ENCODE assay signal across 19 cellular contexts in the genomic region with DNA sequence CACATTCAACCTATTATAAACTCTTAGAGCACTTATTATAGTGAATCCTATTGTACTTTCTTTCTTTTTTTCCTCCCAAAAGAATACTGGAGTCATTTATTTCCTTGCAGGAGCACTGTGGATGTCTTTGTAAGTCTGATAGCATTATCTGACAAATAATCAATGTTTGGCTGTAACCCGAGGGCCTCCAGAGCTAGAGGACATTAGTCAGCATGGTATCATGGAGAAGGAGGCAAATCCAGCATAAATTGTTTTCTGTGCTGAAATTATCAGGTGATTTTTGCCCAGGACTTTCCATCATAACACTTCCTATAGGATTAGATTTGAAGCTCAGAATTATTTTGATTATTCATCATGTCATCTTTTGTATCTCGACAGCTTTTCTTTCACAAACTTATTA.
DNase-seq lines count a peak whose midpoint lies in the region; ATAC-seq, FAIRE-seq and TF ChIP-seq lines count a peak whose summit lies in the region.
"Had no signal": no experiment of that assay in that cellular context is flagged by ENCODE, and none has a peak within 500 bp of the region (broad histone marks: within the 10 kb centered on the region; RNA-seq: fewer than 3 reads in every experiment).

No MANE protein-coding gene starts in this region.

- H3K9ac ChIP-seq in mammary epithelial cell (ENCODE audit: insufficient read depth, low read length): no peak overlapping the region
- no peak overlapping the region for H3K9ac ChIP-seq in endothelial cell of umbilical vein (replicated peaks; ENCODE audit: extremely low read depth, insufficient read depth, low read length)
- H3K9ac ChIP-seq in neural progenitor cell: no peak overlapping the region

- no peak for ATAC-seq in left ventricle myocardium superior
- ATAC-seq in CD8-positive, alpha-beta T cell: no peak

- H3K27ac Mint-ChIP-seq in MCF 10A (ENCODE audit: low read depth, unreplicated experiment): no peak overlapping the region
- H3K27ac Mint-ChIP-seq in neural progenitor cell: peak overlapping the region; percentile 88
- no peak overlapping the region for H3K27ac Mint-ChIP-seq in activated naive CD8-positive, alpha-beta T cell treated with anti-CD3 and anti-CD28 coated beads for 36 hours
- H3K27ac Mint-ChIP-seq in CD8-positive, alpha-beta T cell: no peak overlapping the region
- H3K27ac Mint-ChIP-seq: CD4-positive, alpha-beta T cell had no signal

- no peaks in the 10 kb centered on the region for H3F3A ChIP-seq in neural progenitor cell (ENCODE audit: low read depth)

- H3K27me3 Mint-ChIP-seq in MCF 10A (ENCODE audit: insufficient read depth, unreplicated experiment) (no peaks in the 10 kb centered on the region), neural progenitor cell (ENCODE audit: insufficient read depth, low read depth) (peaks cover 3% of the 10 kb centered on the region)
- no peaks in the 10 kb centered on the region for H3K27me3 Mint-ChIP-seq in activated naive CD8-positive, alpha-beta T cell treated with anti-CD3 and anti-CD28 coated beads for 36 hours
- H3K27me3 Mint-ChIP-seq in CD8-positive, alpha-beta T cell (ENCODE audit: low read depth): no peaks in the 10 kb centered on the region
- H3K27me3 Mint-ChIP-seq: CD4-positive, alpha-beta T cell had no signal

- no peak for TF ChIP-seq POLR2A in endothelial cell of umbilical vein (IDR thresholded peaks at IDR 0.05; ENCODE audit: low read depth, low read length)

- CTCF ChIA-PET in mammary epithelial cell (lab: Charles Lee; ENCODE audit: low non-redundant PET) (no interaction called here), MCF 10A (lab: Yijun Ruan, JAX) (no interaction called here), endothelial cell of umbilical vein (lab: Charles Lee) (no interaction called here)
- CTCF ChIA-PET in CD8-positive, alpha-beta T cell (lab: Charles Lee): no interaction called here

- H4K20me1 ChIP-seq in mammary epithelial cell (ENCODE audit: insufficient read depth, low read length): no peaks in the 10 kb centered on the region
- H4K20me1 ChIP-seq in endothelial cell of umbilical vein (replicated peaks; ENCODE audit: control insufficient read depth, extremely low read depth, insufficient read depth, low read length): no peaks in the 10 kb centered on the region
- H4K20me1 ChIP-seq in neural progenitor cell (ENCODE audit: low read depth): no peaks in the 10 kb centered on the region

- dilution Hi-C loops in mammary epithelial cell (cut with HindIII; ENCODE audit: low sequenced_read_pairs): no loop called here
- dilution Hi-C loops in endothelial cell of umbilical vein (cut with MboI; ENCODE audit: extremely low pct_ligation_motif_present, low sequenced_read_pairs): no loop called here

- in situ Hi-C loops in mammary epithelial cell (cut with MboI; ENCODE audit: low sequenced_read_pairs in 2 of 2): no loop called here

- H2AFZ ChIP-seq in mammary epithelial cell (ENCODE audit: low read depth, low read length): no peak overlapping the region
- no peak overlapping the region for H2AFZ ChIP-seq in endothelial cell of umbilical vein (ENCODE audit: low read depth, low read length)
- no peak overlapping the region for H2AFZ ChIP-seq in neural progenitor cell (replicated peaks)

- peaks cover 21% of the 10 kb centered on the region for H3K4me1 Mint-ChIP-seq in MCF 10A (ENCODE audit: insufficient read depth, unreplicated experiment)
- H3K4me1 Mint-ChIP-seq in neural progenitor cell: peaks cover 79% of the 10 kb centered on the region
- no peaks in the 10 kb centered on the region for H3K4me1 Mint-ChIP-seq in activated naive CD8-positive, alpha-beta T cell treated with anti-CD3 and anti-CD28 coated beads for 36 hours
- no peaks in the 10 kb centered on the region for H3K4me1 Mint-ChIP-seq in CD8-positive, alpha-beta T cell (ENCODE audit: low read depth)

- H3K36me3 Mint-ChIP-seq in MCF 10A (ENCODE audit: insufficient read depth, unreplicated experiment) (no peaks in the 10 kb centered on the region), neural progenitor cell (peaks cover 4% of the 10 kb centered on the region)
- H3K36me3 Mint-ChIP-seq in activated naive CD8-positive, alpha-beta T cell treated with anti-CD3 and anti-CD28 coated beads for 36 hours: no peaks in the 10 kb centered on the region
- H3K36me3 Mint-ChIP-seq in CD8-positive, alpha-beta T cell: no peaks in the 10 kb centered on the region

- H3K79me2 ChIP-seq in mammary epithelial cell (ENCODE audit: insufficient read depth, low read length) (no peaks in the 10 kb centered on the region), endothelial cell of umbilical vein (ENCODE audit: control insufficient read depth, insufficient read depth, low read length) (no peaks in the 10 kb centered on the region), neural progenitor cell (ENCODE audit: low read depth) (no peaks in the 10 kb centered on the region)

- FAIRE-seq in endothelial cell of umbilical vein (lab: Jason Lieb, UNC): no peak
- FAIRE-seq: D721Med, GM12892, GM19239, H1 had no signal

- no peaks in the 10 kb centered on the region for H3K27me3 ChIP-seq in mammary epithelial cell (ENCODE audit: insufficient read depth, low read length)
- no peaks in the 10 kb centered on the region for H3K27me3 ChIP-seq in endothelial cell of umbilical vein (ENCODE audit: control insufficient read depth in 2 of 2, insufficient read depth in 2 of 2, low read length in 2 of 2)
- no peaks in the 10 kb centered on the region for H3K27me3 ChIP-seq in neural progenitor cell
- no peaks in the 10 kb centered on the region for H3K27me3 ChIP-seq in CD8-positive, alpha-beta T cell (ENCODE audit: insufficient read depth, low read length)

- no peak overlapping the region for H3K4me3 ChIP-seq in mammary epithelial cell (replicated peaks in 1 of 3; ENCODE audit: insufficient read depth in 1 of 3, low read depth in 2 of 3, low read length in 3 of 3)
- H3K4me3 ChIP-seq in endothelial cell of umbilical vein (replicated peaks in 1 of 3; ENCODE audit: insufficient read depth in 1 of 3, low read depth in 1 of 3, low read length in 3 of 3): no peak overlapping the region
- no peak overlapping the region for H3K4me3 ChIP-seq in neural progenitor cell
- no peak overlapping the region for H3K4me3 ChIP-seq in CD8-positive, alpha-beta T cell (ENCODE audit: low read depth, low read length)
- H3K4me3 ChIP-seq: HAP-1 had no signal

- H3K4me3 Mint-ChIP-seq in MCF 10A (ENCODE audit: unreplicated experiment) (no peak overlapping the region), neural progenitor cell (no peak overlapping the region)
- no peak overlapping the region for H3K4me3 Mint-ChIP-seq in activated naive CD8-positive, alpha-beta T cell treated with anti-CD3 and anti-CD28 coated beads for 36 hours
- no peak overlapping the region for H3K4me3 Mint-ChIP-seq in CD8-positive, alpha-beta T cell
- H3K4me3 Mint-ChIP-seq: CD4-positive, alpha-beta T cell had no signal

- peak; percentile 18 for DNase-seq in mammary epithelial cell
- DNase-seq in MCF 10A (ENCODE audit: unreplicated experiment): no peak
- DNase-seq in endothelial cell of umbilical vein (ENCODE audit: low read depth, low spot score): peak; percentile 35
- DNase-seq in neural progenitor cell (ENCODE audit: low spot score): no peak
- no peak for DNase-seq in activated naive CD8-positive, alpha-beta T cell treated with anti-CD3 and anti-CD28 coated beads for 36 hours
- DNase-seq in left ventricle myocardium superior: no peak
- no peak for DNase-seq in CD8-positive, alpha-beta T cell
- DNase-seq: ACHN; C1 segment of cervical spinal cord; CD4-positive, alpha-beta T cell; COR-L47; DMS153; DMS79 treated with DMSO at 0.1 percent for 48 hours; GDM1 had no signal

- TF ChIP-seq CTCF in mammary epithelial cell (conservative IDR thresholded peaks at IDR 0.05 in 1 of 2, IDR thresholded peaks at IDR 0.05 in 1 of 2; ENCODE audit: extremely low read depth in 1 of 2, insufficient read depth in 1 of 2, low read depth in 1 of 2, low read length in 2 of 2) (no peak), MCF 10A (IDR thresholded peaks at IDR 0.05; ENCODE audit: unreplicated experiment) (no peak), endothelial cell of umbilical vein (IDR thresholded peaks at IDR 0.05; ENCODE audit: extremely low read depth in 1 of 2, insufficient read depth in 1 of 2, low read depth in 1 of 2, low read length in 2 of 2) (no peak), neural progenitor cell (IDR thresholded peaks at IDR 0.05) (no peak)
- TF ChIP-seq CTCF in CD8-positive, alpha-beta T cell (IDR thresholded peaks at IDR 0.05): no peak

- H3K36me3 ChIP-seq in mammary epithelial cell (ENCODE audit: insufficient read depth, low read length): no peaks in the 10 kb centered on the region
- H3K36me3 ChIP-seq in endothelial cell of umbilical vein (ENCODE audit: control insufficient read depth in 2 of 2, extremely low read depth in 1 of 2, insufficient read depth in 2 of 2, low read length in 2 of 2): no peaks in the 10 kb centered on the region
- no peaks in the 10 kb centered on the region for H3K36me3 ChIP-seq in neural progenitor cell
- no peaks in the 10 kb centered on the region for H3K36me3 ChIP-seq in CD8-positive, alpha-beta T cell (ENCODE audit: insufficient read depth, low read length)
- H3K36me3 ChIP-seq: HAP-1 had no signal

- peaks cover 13% of the 10 kb centered on the region for H3K4me1 ChIP-seq in mammary epithelial cell (ENCODE audit: insufficient read depth, low read length)
- H3K4me1 ChIP-seq in endothelial cell of umbilical vein (ENCODE audit: control insufficient read depth, extremely low read depth, insufficient read depth, low read length): peaks cover 7% of the 10 kb centered on the region
- no peaks in the 10 kb centered on the region for H3K4me1 ChIP-seq in neural progenitor cell
- no peaks in the 10 kb centered on the region for H3K4me1 ChIP-seq in CD8-positive, alpha-beta T cell (ENCODE audit: insufficient read depth, low read length)

- H3K27ac ChIP-seq in mammary epithelial cell (ENCODE audit: insufficient read depth, low read depth, low read length): no peak overlapping the region
- H3K27ac ChIP-seq in endothelial cell of umbilical vein (ENCODE audit: insufficient read depth, low read depth, low read length): no peak overlapping the region
- no peak overlapping the region for H3K27ac ChIP-seq in neural progenitor cell
- H3K27ac ChIP-seq in CD8-positive, alpha-beta T cell (ENCODE audit: low read depth, low read length): no peak overlapping the region

- H3K4me2 ChIP-seq in mammary epithelial cell (ENCODE audit: insufficient read depth, low read depth, low read length) (no peak overlapping the region), endothelial cell of umbilical vein (ENCODE audit: insufficient read depth, low read length) (no peak overlapping the region), neural progenitor cell (no peak overlapping the region)

- H3K9me1 ChIP-seq in endothelial cell of umbilical vein (replicated peaks; ENCODE audit: control insufficient read depth, extremely low read depth, insufficient read depth, low read length): no peaks in the 10 kb centered on the region

- 66% methylated on average over 2 of the region's 2 CpGs for WGBS in mammary epithelial cell (ENCODE audit: low coverage, missing lambda C conversion rate)

- POLR2A ChIA-PET in MCF 10A (lab: Yijun Ruan, JAX) (interaction anchor here (0.8 kb wide), 1 partner anchor 12 kb away, joined by 4 read pairs; no protein-coding TSS in a partner anchor), endothelial cell of umbilical vein (lab: Charles Lee) (no interaction called here)
- POLR2A ChIA-PET in CD8-positive, alpha-beta T cell (lab: Charles Lee): no interaction called here

- H3K9me3 ChIP-seq in mammary epithelial cell (replicated peaks; ENCODE audit: insufficient read depth, low read length) (no peaks in the 10 kb centered on the region), endothelial cell of umbilical vein (replicated peaks; ENCODE audit: control insufficient read depth, insufficient read depth, low read length) (no peaks in the 10 kb centered on the region), neural progenitor cell (ENCODE audit: low read depth) (no peaks in the 10 kb centered on the region)
- H3K9me3 ChIP-seq in CD8-positive, alpha-beta T cell (ENCODE audit: low read length): no peaks in the 10 kb centered on the region
- H3K9me3 ChIP-seq: HAP-1 had no signal

- intact Hi-C loops in mammary epithelial cell (cut with micrococcal nuclease) (no loop called here), MCF 10A (cut with micrococcal nuclease) (no loop called here), endothelial cell of umbilical vein (cut with micrococcal nuclease) (no loop called here), left ventricle myocardium superior (cut with micrococcal nuclease) (no loop called here)
- intact Hi-C loops in CD8-positive, alpha-beta T cell (cut with DNase I, micrococcal nuclease): no loop called here

- no peaks in the 10 kb centered on the region for H3K9me3 Mint-ChIP-seq in MCF 10A (ENCODE audit: unreplicated experiment)
- peaks cover 8% of the 10 kb centered on the region for H3K9me3 Mint-ChIP-seq in neural progenitor cell
- H3K9me3 Mint-ChIP-seq in activated naive CD8-positive, alpha-beta T cell treated with anti-CD3 and anti-CD28 coated beads for 36 hours: no peaks in the 10 kb centered on the region
- H3K9me3 Mint-ChIP-seq in CD8-positive, alpha-beta T cell: no peaks in the 10 kb centered on the region
- H3K9me3 Mint-ChIP-seq: CD4-positive, alpha-beta T cell had no signal

- BruUV-seq in mammary epithelial cell (replicated peaks; lab: Mats Ljungman, UMichigan) (no TSS peak), MCF 10A (replicated peaks; lab: Mats Ljungman, UMichigan) (no TSS peak), endothelial cell of umbilical vein (replicated peaks; lab: Mats Ljungman, UMichigan) (no TSS peak)

Comparison
In these comparisons a context has a peak if more than half of its experiments do, and no peak if none do; other contexts are left out.
1. DNase-seq: peak in mammary epithelial cell (single experiment) and endothelial cell of umbilical vein (single experiment); none in MCF 10A (single experiment), neural progenitor cell (single experiment), activated naive CD8-positive, alpha-beta T cell treated with anti-CD3 and anti-CD28 coated beads for 36 hours (single experiment), left ventricle myocardium superior (single experiment) and CD8-positive, alpha-beta T cell (0 of 7).